ENCODE assay signal across 10 cellular contexts in genomic region chr11:22433066-22433450, GRCh38.
DNase-seq lines count a peak whose midpoint lies in the region; ATAC-seq and TF ChIP-seq lines count a peak whose summit lies in the region.
"Had no signal": no experiment of that assay in that cellular context is flagged by ENCODE, and none has a peak within 500 bp of the region (broad histone marks: within the 10 kb centered on the region; RNA-seq: fewer than 3 reads in every experiment).

No MANE protein-coding gene starts in this region.

- in situ Hi-C loops in KBM-7 (cut with MboI; ENCODE audit: low pct_unique_long_range_greater_than_20kb, low sequenced_read_pairs): no loop called here

- H3K27ac ChIP-seq in ovary: no peak overlapping the region

- TF ChIP-seq CTCF in endothelial cell (IDR thresholded peaks at IDR 0.05; ENCODE audit: unreplicated experiment): no peak
- no peak for TF ChIP-seq CTCF in ovary (IDR thresholded peaks at IDR 0.05)

- TF ChIP-seq POLR2A in ovary (IDR thresholded peaks at IDR 0.05): no peak

- peak overlapping the region; percentile 34 for H3K4me3 ChIP-seq in ovary

- peaks cover 6% of the 10 kb centered on the region for H3K4me1 Mint-ChIP-seq in endothelial cell (ENCODE audit: unreplicated experiment)

- H3K27me3 Mint-ChIP-seq in endothelial cell (ENCODE audit: unreplicated experiment): no peaks in the 10 kb centered on the region

- H3K9me3 ChIP-seq in ovary: no peaks in the 10 kb centered on the region

- no peaks in the 10 kb centered on the region for H3K36me3 ChIP-seq in ovary

- no peaks in the 10 kb centered on the region for H3K9me3 Mint-ChIP-seq in endothelial cell (ENCODE audit: unreplicated experiment)
- H3K9me3 Mint-ChIP-seq: activated T-helper 2 cell treated with anti-CD3 and anti-CD28 coated beads, Interferon-gamma antibody, Interleukin-2, Interleukin-4, amounts not matched to agents 10 μg/mL and 5 μg/mL and 100 μg/mL, durations not matched to agents 14 hours and 24 hours and 36 hours had no signal

- intact Hi-C loops in ovary (cut with DNase I): no loop called here

- DNase-seq in AG08396 (ENCODE audit: low spot score) (peak; percentile 10), endothelial cell (ENCODE audit: low spot score) (no peak), ovary (no peak), NOMO-1 treated with dmso at 0.1 percent for 144 hours (lab: John Stamatoyannopoulos, UW; ENCODE audit: unreplicated experiment) (no peak), KBM-7 (no peak)
- DNase-seq: T1000 had no signal

- H3K4me1 ChIP-seq in ovary (ENCODE audit: insufficient read depth): peaks cover 1% of the 10 kb centered on the region

- peak overlapping the region; percentile 86 for H3K4me3 Mint-ChIP-seq in endothelial cell (ENCODE audit: unreplicated experiment)

- TF ChIP-seq EP300 in ovary (IDR thresholded peaks at IDR 0.05): no peak

- 8 to 17% (median 16%) methylated on average over 8 of the region's 8 CpGs for WGBS in ovary, 3 donors

- peak overlapping the region; percentile 40 for H3K27ac Mint-ChIP-seq in endothelial cell (ENCODE audit: unreplicated experiment)
- H3K27ac Mint-ChIP-seq: activated T-helper 2 cell treated with anti-CD3 and anti-CD28 coated beads, Interferon-gamma antibody, Interleukin-2, Interleukin-4, amounts not matched to agents 10 μg/mL and 5 μg/mL and 100 μg/mL, durations not matched to agents 14 hours and 24 hours and 36 hours had no signal

- peak; percentile 13 for ATAC-seq in HG03354 (IDR thresholded peaks at IDR 0.05; ENCODE audit: poor library complexity, severe bottlenecking, unreplicated experiment)
- ATAC-seq in GM21717 (IDR thresholded peaks at IDR 0.05; ENCODE audit: unreplicated experiment): no peak
- no peak for ATAC-seq in HG02610 (IDR thresholded peaks at IDR 0.05; ENCODE audit: unreplicated experiment)

- H3K36me3 Mint-ChIP-seq in endothelial cell (ENCODE audit: low read depth, unreplicated experiment): no peaks in the 10 kb centered on the region

- H3K27me3 ChIP-seq in ovary: no peaks in the 10 kb centered on the region
